In the genomic region with DNA sequence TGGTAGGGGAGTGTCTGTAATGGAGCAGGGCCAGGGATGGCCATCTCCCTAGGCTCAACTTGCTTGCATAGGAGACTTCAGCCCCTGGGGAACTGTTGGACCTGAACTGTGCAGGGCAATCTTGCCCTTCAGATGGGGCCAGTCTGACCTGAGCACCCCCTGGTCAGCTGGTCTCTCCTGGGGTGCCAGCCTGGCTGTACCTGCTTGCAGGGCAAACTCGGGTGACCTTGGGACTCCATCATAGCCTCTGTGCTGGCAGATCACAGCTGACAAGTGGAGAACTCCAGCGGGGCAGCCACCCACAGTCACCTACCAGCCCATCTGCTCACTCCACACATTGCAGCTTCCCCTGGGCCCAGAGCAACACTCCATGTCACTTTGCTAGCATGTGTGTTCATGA, we compare ENCODE assay signal across 11 cellular contexts. TPM values are rescaled to one million over a fixed set of nuclear protein-coding genes. Genes with fewer than 3 reads are reported as not detected.
"Had no signal": no experiment of that assay in that cellular context is flagged by ENCODE, and none has a peak within 500 bp of the region (broad histone marks: within the 10 kb centered on the region; RNA-seq: fewer than 3 reads in every experiment).

No MANE protein-coding gene starts in this region.

- H3K4me3 Mint-ChIP-seq: HFFc6, IgD-negative memory B cell had no signal

- H3K4me1 Mint-ChIP-seq: IgD-negative memory B cell had no signal

- H3K27ac ChIP-seq: GM23248, HL-60 had no signal

- H3K36me3 ChIP-seq: HAP-1 had no signal

- DNase-seq: GM23248, GOT3, H7, HFFc6 had no signal

- H3K36me3 Mint-ChIP-seq: IgD-negative memory B cell had no signal

- H2AFZ ChIP-seq: GM23248 had no signal

- ATAC-seq: HCT116, HepG2 had no signal

- H3K4me1 ChIP-seq: HAP-1 had no signal

- H3K9ac ChIP-seq: GM23248 had no signal

- H3K4me3 ChIP-seq: GM23248, HAP-1 had no signal

- H3K27ac Mint-ChIP-seq: HFFc6, IgD-negative memory B cell had no signal

- H3K9me3 ChIP-seq: HAP-1 had no signal

RNA-seq across cellular contexts. Expression of a gene that starts 8.1 kb away (rescaled TPM):
- total RNA-seq: GM23248, H4, H7, HepG2, HFFc6, HT1080 had no signal
- polyA plus RNA-seq: GM23248, HepG2, IgD-negative memory B cell had no signal

RNA-seq across cellular contexts. Expression of a gene that starts 8.3 kb away (rescaled TPM):
- total RNA-seq: GM23248, H4, H7, HepG2, HFFc6 had no signal
- polyA plus RNA-seq: GM23248, HepG2, IgD-negative memory B cell had no signal

RNA-seq across cellular contexts. Expression of a gene that starts 18.2 kb away (rescaled TPM):
- total RNA-seq: GM23248, H4, H7, HepG2, HFFc6, HT1080 had no signal
- polyA plus RNA-seq: GM23248, HepG2, IgD-negative memory B cell had no signal

RNA-seq across cellular contexts. Expression of a gene that starts 22.2 kb away (rescaled TPM):
- total RNA-seq: GM23248, H4, H7, HepG2, HFFc6, HT1080 had no signal
- polyA plus RNA-seq: GM23248, HepG2, IgD-negative memory B cell had no signal

RNA-seq across cellular contexts. Expression of a gene that starts 45.1 kb away (rescaled TPM):
- total RNA-seq: GM23248, H4, H7, HepG2, HFFc6, HT1080 had no signal
- polyA plus RNA-seq: GM23248, HepG2, IgD-negative memory B cell had no signal
